ENCODE assay signal across 22 cellular contexts in genomic region chr3:136621628-136622027, GRCh38.
DNase-seq lines count a peak whose midpoint lies in the region; ATAC-seq and TF ChIP-seq lines count a peak whose summit lies in the region.
"Had no signal": no experiment of that assay in that cellular context is flagged by ENCODE, and none has a peak within 500 bp of the region (broad histone marks: within the 10 kb centered on the region; RNA-seq: fewer than 3 reads in every experiment).

No MANE protein-coding gene starts in this region.

- no peak overlapping the region for H3K4me3 Mint-ChIP-seq in natural killer cell
- H3K4me3 Mint-ChIP-seq: activated naive CD4-positive, alpha-beta T cell treated with anti-CD3 and anti-CD28 coated beads, Interleukin-2, amount 50 U/mL, for 24 hours; activated T-cell treated with anti-CD3 and anti-CD28 coated beads, Interleukin-2, amount 50 U/mL, for 72 hours; CD8-positive, alpha-beta memory T cell; neural crest cell had no signal

- H3K27ac Mint-ChIP-seq in natural killer cell: no peak overlapping the region
- H3K27ac Mint-ChIP-seq: activated naive CD4-positive, alpha-beta T cell treated with anti-CD3 and anti-CD28 coated beads, Interleukin-2, amount 50 U/mL, for 24 hours; activated T-cell treated with anti-CD3 and anti-CD28 coated beads, Interleukin-2, amount 50 U/mL, for 72 hours had no signal

- POLR2A ChIA-PET in AG04449 (lab: Yijun Ruan, JAX): no interaction called here

- H3K27me3 ChIP-seq in adipocyte (replicated peaks; ENCODE audit: control insufficient read depth, insufficient read depth, low read length): no peaks in the 10 kb centered on the region
- H3K27me3 ChIP-seq: left lung, suprapubic skin had no signal

- peak; percentile 37 for DNase-seq in AG04449 (ENCODE audit: low read depth, low spot score)
- DNase-seq in HCEC 1CT: peak; percentile 57
- DNase-seq in adipocyte (ENCODE audit: low read depth): peak; percentile 33
- DNase-seq in fibroblast of pulmonary artery (ENCODE audit: low read depth): peak; percentile 66
- no peak for DNase-seq in natural killer cell
- DNase-seq in stimulated activated CD4-positive, alpha-beta T cell treated with anti-CD3 and anti-CD28 coated beads, Interleukin-15, amount 100 ng/mL, for 24 hours: no peak
- DNase-seq in DMS 273 (lab: John Stamatoyannopoulos, UW; ENCODE audit: unreplicated experiment): no peak
- DNase-seq: activated T-cell treated with anti-CD3 and anti-CD28 coated beads, Interleukin-2, amount 50 U/mL, for 72 hours; CD8-positive, alpha-beta memory T cell; cortex of kidney; DMS79 treated with DMSO at 0.1 percent for 48 hours; glutamatergic neuron; Karpas-422; left lung; NCI-H1436 treated with DMSO at 0.1 percent for 48 hours; NCI-H2171; NCI-H526 treated with DMSO at 0.1 percent for 48 hours had no signal

- H3K4me3 ChIP-seq in AG04449 (ENCODE audit: low read depth, low read length) (no peak overlapping the region), adipocyte (ENCODE audit: low read length) (no peak overlapping the region), fibroblast of pulmonary artery (replicated peaks; ENCODE audit: low read depth, low read length) (no peak overlapping the region)
- H3K4me3 ChIP-seq: A549, left lung, suprapubic skin had no signal

- intact Hi-C loops in natural killer cell (cut with micrococcal nuclease): no loop called here

- H3K9me3 ChIP-seq in adipocyte (ENCODE audit: control insufficient read depth, low read length): no peaks in the 10 kb centered on the region
- H3K9me3 ChIP-seq: A549, left lung, suprapubic skin had no signal

- CTCF ChIA-PET in AG04449 (lab: Yijun Ruan, JAX): no interaction called here

- H3K9me3 Mint-ChIP-seq in natural killer cell: no peaks in the 10 kb centered on the region
- H3K9me3 Mint-ChIP-seq: activated naive CD4-positive, alpha-beta T cell treated with anti-CD3 and anti-CD28 coated beads, Interleukin-2, amount 50 U/mL, for 24 hours; activated T-cell treated with anti-CD3 and anti-CD28 coated beads, Interleukin-2, amount 50 U/mL, for 72 hours; CD8-positive, alpha-beta memory T cell; neural crest cell had no signal

- ATAC-seq in natural killer cell (no peak), HG02852 (IDR thresholded peaks at IDR 0.05; ENCODE audit: unreplicated experiment) (no peak)
- ATAC-seq: A549; activated T-cell treated with anti-CD3 and anti-CD28 coated beads, Interleukin-2, amount 50 U/mL, for 72 hours; left lung had no signal

- peaks cover 19 to 30% of the 10 kb centered on the region in 2 donors for H3K4me1 Mint-ChIP-seq in natural killer cell

- H3K27me3 Mint-ChIP-seq in natural killer cell (ENCODE audit: low read depth in 2 of 2): no peaks in the 10 kb centered on the region
- H3K27me3 Mint-ChIP-seq: activated naive CD4-positive, alpha-beta T cell treated with anti-CD3 and anti-CD28 coated beads, Interleukin-2, amount 50 U/mL, for 24 hours; CD8-positive, alpha-beta memory T cell had no signal

- no peaks in the 10 kb centered on the region for H3K36me3 ChIP-seq in adipocyte (ENCODE audit: control insufficient read depth, insufficient read depth, low read length, severe bottlenecking)

- H3K9ac ChIP-seq in adipocyte (ENCODE audit: low read length): no peak overlapping the region

- peaks cover 16% of the 10 kb centered on the region for H3K4me1 ChIP-seq in adipocyte (ENCODE audit: control insufficient read depth, insufficient read depth, low read length)

- TF ChIP-seq CTCF in AG04449 (IDR thresholded peaks at IDR 0.05; ENCODE audit: insufficient read depth, low read length, missing control alignments) (no peak), fibroblast of pulmonary artery (IDR thresholded peaks at IDR 0.05; ENCODE audit: low read length, missing control alignments) (no peak), natural killer cell (IDR thresholded peaks at IDR 0.05) (no peak)

- H3K36me3 Mint-ChIP-seq in natural killer cell: no peaks in the 10 kb centered on the region

Comparison
In these comparisons a context has a peak if more than half of its experiments do, and no peak if none do; other contexts are left out.
1. DNase-seq: peak in AG04449 (single experiment), HCEC 1CT (single experiment), adipocyte (single experiment) and fibroblast of pulmonary artery (single experiment); none in natural killer cell (single experiment), stimulated activated CD4-positive, alpha-beta T cell treated with anti-CD3 and anti-CD28 coated beads, Interleukin-15, amount 100 ng/mL, for 24 hours (single experiment) and DMS 273 (single experiment).